In genomic region chr5:159106193-159106568, GRCh38 we compare ENCODE assay signal across 8 cellular contexts. TPM values are rescaled to one million over a fixed set of nuclear protein-coding genes. Genes with fewer than 3 reads are reported as not detected.
DNase-seq lines count a peak whose midpoint lies in the region; ATAC-seq and TF ChIP-seq lines count a peak whose summit lies in the region.

No MANE protein-coding gene starts in this region.

- no peak overlapping the region for H3K9ac ChIP-seq in DND-41 (ENCODE audit: low read depth, low read length)

- no peaks in the 10 kb centered on the region for H4K20me1 ChIP-seq in DND-41 (ENCODE audit: insufficient read depth, low read length)

- H3K27ac Mint-ChIP-seq in activated T-cell treated with anti-CD3 and anti-CD28 coated beads, Interleukin-2, amount 50 U/mL, for 72 hours = no peak overlapping the region
- H3K27ac Mint-ChIP-seq in activated CD8-positive, alpha-beta memory T cell treated with anti-CD3 and anti-CD28 coated beads, Interleukin-2, amount 10 ng/mL, durations not matched to agents 7 days and 5 days = no peak overlapping the region

- CTCF ChIA-PET in activated CD8-positive, alpha-beta memory T cell treated with anti-CD3 and anti-CD28 coated beads, Interleukin-2, amount 10 ng/mL, durations not matched to agents 7 days and 5 days (lab: Charles Lee) = interaction anchor here (0.6 to 5.8 kb wide), 15 partner anchors 8 to 1031 kb away, joined by 3 to 146 read pairs (median 5); no protein-coding TSS in a partner anchor

- ATAC-seq in DND-41 (ENCODE audit: insufficient read depth, low read depth) (no peak), HG02571 (IDR thresholded peaks at IDR 0.05; ENCODE audit: unreplicated experiment) (peak; percentile 14), lower lobe of right lung (peak in 1 of 2 donors; percentile 13), HG02798 (IDR thresholded peaks at IDR 0.05; ENCODE audit: poor library complexity, unreplicated experiment) (no peak)
- peak; percentile 42 for ATAC-seq in activated T-cell treated with anti-CD3 and anti-CD28 coated beads, Interleukin-2, amount 50 U/mL, for 72 hours (replicated peaks in 1 of 2)
- ATAC-seq in activated CD8-positive, alpha-beta memory T cell treated with anti-CD3 and anti-CD28 coated beads, Interleukin-2, amount 10 ng/mL, durations not matched to agents 7 days and 5 days = no peak

- peaks cover 23% of the 10 kb centered on the region for H3K4me1 ChIP-seq in DND-41 (ENCODE audit: insufficient read depth, low read length)
- peaks cover 28% of the 10 kb centered on the region for H3K4me1 ChIP-seq in lower lobe of right lung

- H3K9me3 ChIP-seq in DND-41 (ENCODE audit: insufficient read depth, low read length, severe bottlenecking) = no peaks in the 10 kb centered on the region
- no peaks in the 10 kb centered on the region for H3K9me3 ChIP-seq in lower lobe of right lung

- TF ChIP-seq CTCF in DND-41 (IDR thresholded peaks at IDR 0.05; ENCODE audit: borderline replicate concordance, extremely low read depth, low read length, poor library complexity, severe bottlenecking) = no peak
- TF ChIP-seq CTCF in lower lobe of right lung (IDR thresholded peaks at IDR 0.05) = no peak

- H3K36me3 Mint-ChIP-seq in activated T-cell treated with anti-CD3 and anti-CD28 coated beads, Interleukin-2, amount 50 U/mL, for 72 hours (ENCODE audit: insufficient read depth in 2 of 2) = no peaks in the 10 kb centered on the region
- no peaks in the 10 kb centered on the region for H3K36me3 Mint-ChIP-seq in activated CD8-positive, alpha-beta memory T cell treated with anti-CD3 and anti-CD28 coated beads, Interleukin-2, amount 10 ng/mL, durations not matched to agents 7 days and 5 days

- no peaks in the 10 kb centered on the region for H3K79me2 ChIP-seq in DND-41 (ENCODE audit: insufficient read depth, low read length)

- peaks cover 79% of the 10 kb centered on the region for H3K27me3 Mint-ChIP-seq in activated T-cell treated with anti-CD3 and anti-CD28 coated beads, Interleukin-2, amount 50 U/mL, for 72 hours (ENCODE audit: low read depth)
- peaks cover 80% of the 10 kb centered on the region for H3K27me3 Mint-ChIP-seq in activated CD8-positive, alpha-beta memory T cell treated with anti-CD3 and anti-CD28 coated beads, Interleukin-2, amount 10 ng/mL, durations not matched to agents 7 days and 5 days

- intact Hi-C loops in lower lobe of right lung (cut with DNase I) = loop anchor here (5.0 to 10.0 kb wide), 2 partner anchors 409 to 931 kb away; no protein-coding TSS in a partner anchor

- H3K36me3 ChIP-seq in DND-41 (ENCODE audit: insufficient read depth, low read length) (no peaks in the 10 kb centered on the region), lower lobe of right lung (no peaks in the 10 kb centered on the region)

- no peak overlapping the region for H3K27ac ChIP-seq in DND-41 (ENCODE audit: low read length)
- no peak overlapping the region for H3K27ac ChIP-seq in lower lobe of right lung

- H3K4me1 Mint-ChIP-seq in activated T-cell treated with anti-CD3 and anti-CD28 coated beads, Interleukin-2, amount 50 U/mL, for 72 hours (ENCODE audit: low read depth) = peaks cover 21% of the 10 kb centered on the region
- peaks cover 14% of the 10 kb centered on the region for H3K4me1 Mint-ChIP-seq in activated CD8-positive, alpha-beta memory T cell treated with anti-CD3 and anti-CD28 coated beads, Interleukin-2, amount 10 ng/mL, durations not matched to agents 7 days and 5 days

- H3K27me3 ChIP-seq in DND-41 (ENCODE audit: insufficient read depth, low read length, poor library complexity) = no peaks in the 10 kb centered on the region
- peaks cover 72% of the 10 kb centered on the region for H3K27me3 ChIP-seq in lower lobe of right lung (ENCODE audit: low read depth)

- H3K9me3 Mint-ChIP-seq in activated T-cell treated with anti-CD3 and anti-CD28 coated beads, Interleukin-2, amount 50 U/mL, for 72 hours = no peaks in the 10 kb centered on the region
- no peaks in the 10 kb centered on the region for H3K9me3 Mint-ChIP-seq in activated CD8-positive, alpha-beta memory T cell treated with anti-CD3 and anti-CD28 coated beads, Interleukin-2, amount 10 ng/mL, durations not matched to agents 7 days and 5 days (ENCODE audit: low read depth)

- peak overlapping the region; percentile 82 to 91 for H3K4me3 Mint-ChIP-seq in activated T-cell treated with anti-CD3 and anti-CD28 coated beads, Interleukin-2, amount 50 U/mL, for 72 hours
- no peak overlapping the region for H3K4me3 Mint-ChIP-seq in activated CD8-positive, alpha-beta memory T cell treated with anti-CD3 and anti-CD28 coated beads, Interleukin-2, amount 10 ng/mL, durations not matched to agents 7 days and 5 days

- no peak overlapping the region for H3K4me3 ChIP-seq in DND-41 (ENCODE audit: low read depth in 1 of 2, low read length in 2 of 2)
- peak overlapping the region; percentile 39 for H3K4me3 ChIP-seq in lower lobe of right lung

- peak overlapping the region; percentile 12; the same call in 1 of the 2 replicates for H2AFZ ChIP-seq in DND-41 (ENCODE audit: low read depth, low read length)

- no peak for DNase-seq in DND-41
- no peak for DNase-seq in activated T-cell treated with anti-CD3 and anti-CD28 coated beads, Interleukin-2, amount 50 U/mL, for 72 hours
- no peak for DNase-seq in lower lobe of right lung
- no peak for DNase-seq in NCI-H2029 treated with DMSO at 0.1 percent for 48 hours (lab: John Stamatoyannopoulos, UW)
- no peak for DNase-seq in COLO668 (lab: John Stamatoyannopoulos, UW; ENCODE audit: unreplicated experiment)
- DNase-seq in activated CD8-positive, alpha-beta memory T cell treated with anti-CD3 and anti-CD28 coated beads, Interleukin-2, amount 10 ng/mL, durations not matched to agents 7 days and 5 days = no peak

- no peak overlapping the region for H3K4me2 ChIP-seq in DND-41 (ENCODE audit: insufficient read depth, low read length)

RNA-seq across cellular contexts. Expression of gene EBF1, which starts 6.5 kb away (rescaled TPM):
- 1 to 10 TPM; 1.3 to 1.4 TPM for total RNA-seq in activated T-cell treated with anti-CD3 and anti-CD28 coated beads, Interleukin-2, amount 50 U/mL, for 72 hours
- 10.6 TPM for total RNA-seq in lower lobe of right lung
- under 1 TPM in 1 of 2 experiments, not detected in 1; 0.54 TPM for total RNA-seq in activated CD8-positive, alpha-beta memory T cell treated with anti-CD3 and anti-CD28 coated beads, Interleukin-2, amount 10 ng/mL, durations not matched to agents 7 days and 5 days

Comparison
In these comparisons a context has a peak if more than half of its experiments do, and no peak if none do; other contexts are left out.
1. ATAC-seq: peak in HG02571 (single experiment) and activated T-cell treated with anti-CD3 and anti-CD28 coated beads, Interleukin-2, amount 50 U/mL, for 72 hours (2 of 2); none in DND-41 (single experiment), HG02798 (single experiment) and activated CD8-positive, alpha-beta memory T cell treated with anti-CD3 and anti-CD28 coated beads, Interleukin-2, amount 10 ng/mL, durations not matched to agents 7 days and 5 days (single experiment).